In the genomic region with DNA sequence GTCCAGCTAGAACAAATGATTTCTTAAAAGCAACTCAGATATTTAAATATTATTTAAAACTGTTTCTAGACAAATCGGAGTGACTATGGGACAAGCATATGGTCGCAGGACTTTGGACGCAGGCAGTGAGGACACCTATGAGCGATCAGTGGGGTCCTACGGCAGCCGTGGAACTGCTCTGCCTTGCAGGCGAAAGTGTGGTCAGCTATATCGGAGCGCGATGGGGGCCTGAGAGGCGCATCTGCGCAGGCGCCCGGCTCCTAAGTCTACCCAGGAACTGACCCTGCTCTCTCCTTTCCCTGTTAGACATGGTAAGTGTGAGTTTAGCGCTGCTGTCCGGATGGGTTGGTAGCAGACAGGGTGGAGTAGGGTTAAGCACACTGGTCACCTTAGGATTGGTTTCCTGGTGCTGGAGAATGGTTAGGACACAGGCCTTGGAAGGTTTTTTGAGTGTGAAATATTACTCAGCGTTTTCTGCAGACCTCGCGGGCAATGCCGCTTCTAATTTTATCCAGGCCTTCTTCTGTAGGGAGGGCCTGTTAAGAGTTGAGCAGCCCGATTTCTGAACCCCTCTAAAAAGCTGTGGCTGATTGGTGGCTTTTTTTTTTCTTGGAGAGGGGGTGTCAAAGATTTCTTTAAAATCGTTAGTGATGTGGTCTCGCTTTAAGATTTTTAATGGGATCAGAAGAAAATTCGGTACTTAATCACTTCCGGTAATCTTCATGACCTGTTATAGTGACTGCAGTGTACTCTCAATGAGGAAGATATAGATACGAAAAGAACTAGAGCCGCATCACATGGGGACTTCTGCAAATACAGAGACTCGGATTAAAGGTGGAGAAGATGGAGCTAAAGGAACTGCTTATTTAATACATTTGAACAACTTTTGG, we compare ENCODE assay signal across 8 cellular contexts. TPM values are rescaled to one million over a fixed set of nuclear protein-coding genes. Genes with fewer than 3 reads are reported as not detected.
DNase-seq lines count a peak whose midpoint lies in the region; ATAC-seq and TF ChIP-seq lines count a peak whose summit lies in the region.

RABGGTB (plus strand) TSS at position 293 of the 890 bp plus-strand sequence; CDS start at position 309, 16 bp downstream.

- H3K4me3 ChIP-seq in BJ (ENCODE audit: low read depth, low read length): peak within 1 kb of the TSS; percentile 88
- H3K4me3 ChIP-seq in coronary artery: peak within 1 kb of the TSS; percentile 78

- intact Hi-C loops in activated CD4-positive, alpha-beta T cell treated with anti-CD3 and anti-CD28 coated beads, Interleukin-2, amount 10 ng/mL, durations not matched to agents 24 days and 14 days (cut with micrococcal nuclease): loop anchor here (1.0 to 5.0 kb wide), 4 partner anchors 10 to 1897 kb away; partner anchors contain the start of genes ACADM, CRYZ, MSH4 and TYW3

- ATAC-seq in GM19324 (IDR thresholded peaks at IDR 0.05; ENCODE audit: low FRiP score, unreplicated experiment) (peak; percentile 74), HG03469 (IDR thresholded peaks at IDR 0.05; ENCODE audit: unreplicated experiment) (peak; percentile 63)

- no peak for TF ChIP-seq CTCF in BJ (IDR thresholded peaks at IDR 0.05; ENCODE audit: insufficient read depth, low read depth, low read length)
- TF ChIP-seq CTCF in coronary artery (IDR thresholded peaks at IDR 0.05): no peak

- peaks cover 7% of the 10 kb centered on the region for H3K27me3 Mint-ChIP-seq in activated CD4-positive, alpha-beta T cell treated with anti-CD3 and anti-CD28 coated beads, Interleukin-2, amount 10 ng/mL, durations not matched to agents 24 days and 14 days

- DNase-seq in BJ (ENCODE audit: low read depth) (peak; percentile 83), NCI-H526 treated with DMSO at 0.1 percent for 48 hours (lab: John Stamatoyannopoulos, UW) (peak; percentile 93), coronary artery (ENCODE audit: low spot score) (peak; percentile 96)
- peak; percentile 98 for DNase-seq in activated CD4-positive, alpha-beta T cell treated with anti-CD3 and anti-CD28 coated beads, Interleukin-2, amount 10 ng/mL, durations not matched to agents 24 days and 14 days
- DNase-seq in stimulated activated CD4-positive, alpha-beta T cell treated with anti-CD3 and anti-CD28 coated beads, Interleukin-1b, Interleukin-23, amount 100 ng/mL, for 4 hours (ENCODE audit: low read depth in 2 of 2): peak; percentile 90

- H3K4me1 Mint-ChIP-seq in activated CD4-positive, alpha-beta T cell treated with anti-CD3 and anti-CD28 coated beads, Interleukin-2, amount 10 ng/mL, durations not matched to agents 24 days and 14 days: peaks cover 30% of the 10 kb centered on the region

- H3K4me3 Mint-ChIP-seq in activated CD4-positive, alpha-beta T cell treated with anti-CD3 and anti-CD28 coated beads, Interleukin-2, amount 10 ng/mL, durations not matched to agents 24 days and 14 days: peak within 1 kb of the TSS; percentile 89

- H3K27me3 ChIP-seq in BJ (ENCODE audit: control insufficient read depth, insufficient read depth, low read length) (no peaks in the 10 kb centered on the region), layer of hippocampus (ENCODE audit: control insufficient read depth, insufficient read depth, low read length) (no peaks in the 10 kb centered on the region)

- peaks cover 5% of the 10 kb centered on the region for H3K36me3 ChIP-seq in BJ (ENCODE audit: control insufficient read depth, insufficient read depth, low read length)

- no peaks in the 10 kb centered on the region for H3K9me3 Mint-ChIP-seq in activated CD4-positive, alpha-beta T cell treated with anti-CD3 and anti-CD28 coated beads, Interleukin-2, amount 10 ng/mL, durations not matched to agents 24 days and 14 days

- H3K27ac ChIP-seq in coronary artery: peak within 1 kb of the TSS; percentile 77 to 89
- peak within 1 kb of the TSS; percentile 78 for H3K27ac ChIP-seq in layer of hippocampus (ENCODE audit: low read depth, low read length)

- POLR2A ChIA-PET in BJ (lab: Charles Lee): interaction anchor here (0.6 to 0.7 kb wide), 2 partner anchors 16 to 903 kb away, joined by 3 to 4 read pairs; no protein-coding TSS in a partner anchor

- CTCF ChIA-PET in BJ (lab: Yijun Ruan, JAX): interaction anchor here (1.1 kb wide), 1 partner anchor 10 kb away, joined by 4 read pairs; the partner anchor contains the start of gene MSH4

- H3K27ac Mint-ChIP-seq in activated CD4-positive, alpha-beta T cell treated with anti-CD3 and anti-CD28 coated beads, Interleukin-2, amount 10 ng/mL, durations not matched to agents 24 days and 14 days: peak within 1 kb of the TSS; percentile 96

- H3K36me3 Mint-ChIP-seq in activated CD4-positive, alpha-beta T cell treated with anti-CD3 and anti-CD28 coated beads, Interleukin-2, amount 10 ng/mL, durations not matched to agents 24 days and 14 days (ENCODE audit: low read depth): peaks cover 48% of the 10 kb centered on the region

RNA-seq across cellular contexts. Expression of gene RABGGTB, which starts in this region (rescaled TPM):
- 29.4 and 87.8 TPM in 2 replicates for polyA plus RNA-seq in BJ (2011; rRNA removed)
- polyA minus RNA-seq in BJ (2011; rRNA and poly(A)+ RNA removed): 42.2 and 48.1 TPM in 2 replicates
- total RNA-seq in activated CD4-positive, alpha-beta T cell treated with anti-CD3 and anti-CD28 coated beads, Interleukin-2, amount 10 ng/mL, durations not matched to agents 24 days and 14 days: 235 and 237 TPM in 2 replicates

Comparison
In these comparisons a context has a peak if more than half of its experiments do, and no peak if none do; other contexts are left out.
1. Peak in every context shown above with its lines: DNase-seq, ATAC-seq, H3K4me3 ChIP-seq and H3K27ac ChIP-seq.